ENCODE assay signal across 22 cellular contexts in genomic region chr10:385571-386300, GRCh38.
"Had no signal": no experiment of that assay in that cellular context is flagged by ENCODE, and none has a peak within 500 bp of the region (broad histone marks: within the 10 kb centered on the region; RNA-seq: fewer than 3 reads in every experiment).

No MANE protein-coding gene starts in this region.

- H3K9me3 Mint-ChIP-seq: endodermal cell, nephron had no signal

- H3K27ac Mint-ChIP-seq: endodermal cell, nephron had no signal

- H3K9me3 ChIP-seq: left ventricle myocardium inferior, neutrophil, stomach, thoracic aorta, transverse colon had no signal

- H3K27me3 ChIP-seq: foreskin keratinocyte, neutrophil, stomach, transverse colon had no signal

- H3K4me3 ChIP-seq: left ventricle myocardium inferior, lung, skin epidermis, stomach, thoracic aorta, transverse colon had no signal

- H3K36me3 ChIP-seq: neutrophil had no signal

- DNase-seq: dermis blood vessel endothelial cell; endodermal cell; erythroblast; foreskin keratinocyte; immature natural killer cell; kidney; left cardiac atrium; left ventricle myocardium inferior; mesendoderm; naive B cell; stimulated activated CD4-positive, alpha-beta T cell treated with anti-CD3 and anti-CD28 coated beads, Interleukin-2, amount 100 ng/mL, for 24 hours; stimulated activated CD4-positive, alpha-beta T cell treated with anti-CD3 and anti-CD28 coated beads, Interleukin-4, amount 100 ng/mL, for 4 hours; stimulated activated naive CD4-positive, alpha-beta T cell; stomach; substantia nigra; transverse colon had no signal

- H3K4me1 ChIP-seq: foreskin keratinocyte, stomach had no signal

- ATAC-seq: foreskin keratinocyte, left cardiac atrium, sciatic nerve had no signal

- H3K27ac ChIP-seq: foreskin keratinocyte, left ventricle myocardium inferior, neutrophil, stomach, thoracic aorta, transverse colon had no signal

- H3K4me3 Mint-ChIP-seq: endodermal cell, immature natural killer cell, naive B cell, nephron had no signal
